Comparison of ENCODE assay signal across 8 cellular contexts in the genomic region with DNA sequence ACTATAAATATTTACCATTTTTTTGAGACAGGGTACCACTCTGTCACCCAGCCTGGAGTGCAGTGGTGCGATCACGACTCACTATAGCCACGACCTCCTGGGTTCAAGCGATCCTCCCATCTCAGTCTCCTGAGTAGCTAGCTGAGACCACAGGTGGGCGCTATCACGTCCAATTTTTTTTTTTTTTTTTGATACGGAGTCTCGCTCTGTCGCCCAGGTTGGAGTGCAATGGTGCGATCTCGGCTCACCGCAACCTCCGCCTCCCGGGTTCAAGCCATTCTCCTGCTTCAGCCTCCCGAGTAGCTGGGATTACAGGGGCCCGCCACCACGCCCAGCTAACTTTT. TPM values are rescaled to one million over a fixed set of nuclear protein-coding genes. Genes with fewer than 3 reads are reported as not detected.
A peak's percentile ranks its signal among the peaks of the same experiment; 100 is the strongest.
DNase-seq lines count a peak whose midpoint lies in the region; ATAC-seq and TF ChIP-seq lines count a peak whose summit lies in the region.
"Not testable (repeated sequence)": the region's sequence is repeated elsewhere in the genome, so short reads cannot be mapped to it uniquely, and the experiment has no call there.

No MANE protein-coding gene starts in this region.

- peak; percentile 37 for TF ChIP-seq CTCF in psoas muscle (IDR thresholded peaks at IDR 0.05)
- peak in 3 of 5 experiments; percentile 5 to 16 (median 13) for TF ChIP-seq CTCF in tibial nerve (IDR thresholded peaks at IDR 0.05)

- ATAC-seq in psoas muscle: peak; percentile 25 to 40 (median 38)

- in situ Hi-C loops in G401 (cut with HindIII; ENCODE audit: low sequenced_read_pairs): not testable (repeated sequence)

- not testable (repeated sequence) for H3K4me1 ChIP-seq in iPS-20b (ENCODE audit: insufficient read depth, low read length)
- H3K4me1 ChIP-seq in psoas muscle: peaks cover 10% of the 10 kb centered on the region
- peaks cover 0 to 30% (median 8%) of the 10 kb centered on the region in 4 donors for H3K4me1 ChIP-seq in tibial nerve

- H3K9me3 ChIP-seq in iPS-20b (ENCODE audit: insufficient read depth, low read depth, low read length); psoas muscle; tibial nerve: not testable (repeated sequence)

- intact Hi-C loops in psoas muscle (cut with DNase I): loop anchor here (2.0 to 5.0 kb wide), 2 partner anchors 59 to 60 kb away; partner anchors contain the start of gene ILRUN (in 2 of the 2)

- H3K36me3 ChIP-seq in iPS-20b (ENCODE audit: insufficient read depth, low read depth, low read length): peaks cover 23% of the 10 kb centered on the region
- H3K36me3 ChIP-seq in psoas muscle (ENCODE audit: insufficient read depth in 1 of 2, low read depth in 1 of 2): peaks cover 0 to 13% of the 10 kb centered on the region in 2 donors
- peaks cover 0 to 16% (median 0%) of the 10 kb centered on the region in 3 donors for H3K36me3 ChIP-seq in tibial nerve

- DNase-seq in G401 (ENCODE audit: low spot score) (peak; percentile 25), Kasumi-1 (lab: John Stamatoyannopoulos, UW) (peak; percentile 56 to 64), NOMO-1 treated with DMSO at 0.1 percent for 48 hours (lab: John Stamatoyannopoulos, UW; ENCODE audit: unreplicated experiment) (peak; percentile 32), cerebellar cortex (ENCODE audit: low spot score) (peak; percentile 8)
- peak; percentile 64 for DNase-seq in activated CD4-positive, alpha-beta T cell treated with anti-CD3 and anti-CD28 coated beads for 48 hours
- not testable (repeated sequence) for DNase-seq in psoas muscle; tibial nerve (ENCODE audit: low spot score in 2 of 2)

- H3K27me3 ChIP-seq in iPS-20b (ENCODE audit: insufficient read depth, low read length); psoas muscle (ENCODE audit: insufficient read depth in 3 of 3, low read length in 2 of 3); tibial nerve: not testable (repeated sequence)

- WGBS in psoas muscle, 3 donors: 15 to 31% (median 27%) methylated on average over 17 of the region's 17 CpGs
- WGBS in tibial nerve, 2 donors: 52 to 54% methylated on average over 15 to 17 of the region's 17 CpGs

- H3K27ac ChIP-seq in iPS-20b (ENCODE audit: low read length): peak overlapping the region; percentile 92
- H3K27ac ChIP-seq in psoas muscle: peak overlapping the region; percentile 96
- peak overlapping the region; percentile 78 to 92 (median 91) for H3K27ac ChIP-seq in tibial nerve

- H3K4me3 ChIP-seq in iPS-20b (ENCODE audit: low read length): peak overlapping the region; percentile 88; the same call in 1 of the 2 replicates
- H3K4me3 ChIP-seq in psoas muscle: peak overlapping the region; percentile 76
- H3K4me3 ChIP-seq in tibial nerve: peak overlapping the region; percentile 59 to 86 (median 77)

- peak overlapping the region; percentile 95; the same call in 1 of the 2 replicates for H3K9ac ChIP-seq in iPS-20b (ENCODE audit: low read depth, low read length)

- TF ChIP-seq POLR2A in tibial nerve (IDR thresholded peaks at IDR 0.05): not testable (repeated sequence)

- not testable (repeated sequence) for TF ChIP-seq EP300 in tibial nerve (IDR thresholded peaks at IDR 0.05)

RNA-seq across cellular contexts. Expression of gene SNRPC, which starts 0.8 kb away (rescaled TPM):
- 389 and 447 TPM in 2 replicates for total RNA-seq in G401 (2014; rRNA removed; shearing (Covaris generic))
- total RNA-seq in psoas muscle: 10 to 100 TPM; 77.0 to 97.7 (median 86.3) TPM
- polyA plus RNA-seq in psoas muscle: 100 to 1,000 TPM; 123 to 198 (median 181) TPM
- 10 to 100 TPM; 41.2 to 80.4 (median 66.0) TPM for total RNA-seq in tibial nerve

RNA-seq across cellular contexts. Expression of gene BLTP3A, which starts 35.4 kb away (rescaled TPM):
- total RNA-seq in G401 (2014; rRNA removed; shearing (Covaris generic)): 4.6 and 6.5 TPM in 2 replicates
- total RNA-seq in psoas muscle (10 to 100 TPM; 16.5 to 34.7 (median 20.8) TPM), tibial nerve (10 to 100 TPM in 3 of 4 donors, 1 to 10 TPM in 1; 9.8 to 16.8 (median 13.4) TPM)
- 1 to 10 TPM; 4.2 to 9.6 (median 4.5) TPM for polyA plus RNA-seq in psoas muscle

RNA-seq across cellular contexts. Expression of gene ILRUN, which starts 59.9 kb away (rescaled TPM):
- 39.3 and 51.4 TPM in 2 replicates for total RNA-seq in G401 (2014; rRNA removed; shearing (Covaris generic))
- total RNA-seq in psoas muscle (100 to 1,000 TPM; 129 to 191 (median 176) TPM), tibial nerve (10 to 100 TPM; 57.6 to 78.9 (median 65.7) TPM)
- 100 to 1,000 TPM in 2 of 3 donors, 10 to 100 TPM in 1; 89.4 to 312 (median 131) TPM for polyA plus RNA-seq in psoas muscle
